Comparison of ENCODE assay signal across 15 cellular contexts in the genomic region with DNA sequence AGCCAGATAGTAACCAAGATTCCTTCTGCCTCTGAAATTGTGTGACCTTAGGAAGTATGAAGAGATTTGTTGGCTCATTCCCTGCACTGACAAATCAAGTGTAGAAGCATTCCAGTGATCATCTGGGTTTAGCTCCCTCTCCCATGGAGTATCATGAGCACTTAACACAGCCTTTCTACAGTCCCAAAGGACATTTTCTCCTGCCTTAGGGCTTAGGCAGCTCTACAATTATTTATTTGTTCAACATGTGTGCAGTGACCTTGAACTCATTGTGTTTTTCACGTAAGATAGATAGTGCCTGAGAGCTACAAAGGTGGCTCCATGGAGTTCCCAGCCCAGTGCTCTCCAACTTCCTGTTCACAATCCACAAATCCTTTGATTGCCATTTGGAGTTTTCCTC.
"Had no signal": no experiment of that assay in that cellular context is flagged by ENCODE, and none has a peak within 500 bp of the region (broad histone marks: within the 10 kb centered on the region; RNA-seq: fewer than 3 reads in every experiment).

No MANE protein-coding gene starts in this region.

- DNase-seq: activated CD4-positive, alpha-beta T cell treated with anti-CD3 and anti-CD28 coated beads for 48 hours; activated CD8-positive, alpha-beta memory T cell treated with anti-CD3 and anti-CD28 coated beads, Interleukin-2, amount 50 U/mL, for 4 hours; activated CD8-positive, alpha-beta T cell treated with anti-CD3 and anti-CD28 coated beads, Interleukin-2, amount 10 ng/mL, durations not matched to agents 7 days and 5 days; activated gamma-delta T cell; activated T-cell treated with anti-CD3 and anti-CD28 coated beads, Interleukin-2, amount 50 U/mL, for 72 hours; caudate nucleus; kidney; left ventricle myocardium inferior; mesendoderm; natural killer cell; posterior cingulate gyrus; small intestine; stimulated activated naive CD8-positive, alpha-beta T cell treated with anti-CD3 and anti-CD28 coated beads, Interleukin-15, amount 100 ng/mL, for 72 hours; T-helper 2 cell had no signal

- H3K36me3 ChIP-seq: left ventricle myocardium inferior had no signal

- H2AFZ ChIP-seq: hepatocyte had no signal

- H3K27me3 ChIP-seq: hepatocyte had no signal

- H3K4me1 ChIP-seq: left ventricle myocardium inferior had no signal

- H3K9me3 ChIP-seq: left ventricle myocardium inferior had no signal

- H3K27ac ChIP-seq: hepatocyte, left ventricle myocardium inferior had no signal

- H3K79me2 ChIP-seq: hepatocyte had no signal

- H3K4me2 ChIP-seq: hepatocyte had no signal

- H3K4me3 ChIP-seq: hepatocyte, left ventricle myocardium inferior had no signal
